In genomic region chr1:22053018-22053860, GRCh38 we compare ENCODE assay signal across 8 cellular contexts. TPM values are rescaled to one million over a fixed set of nuclear protein-coding genes. Genes with fewer than 3 reads are reported as not detected.
DNase-seq lines count a peak whose midpoint lies in the region; ATAC-seq and TF ChIP-seq lines count a peak whose summit lies in the region.

No MANE protein-coding gene starts in this region.

- TF ChIP-seq CTCF in gastroesophageal sphincter (IDR thresholded peaks at IDR 0.05) (no peak), type B pancreatic cell (conservative IDR thresholded peaks at IDR 0.05) (no peak)

- H2AFZ ChIP-seq in neuron (ENCODE audit: low read depth, low read length), result no peak overlapping the region

- 0 to 1% methylated on average over 3 to 15 of the region's 70 CpGs for WGBS in gastroesophageal sphincter (ENCODE audit: low coverage in 1 of 2), 2 donors

- H3K36me3 ChIP-seq in CD4-positive, alpha-beta memory T cell (ENCODE audit: insufficient read depth, low read length), result peaks cover 3% of the 10 kb centered on the region
- peaks cover 0 to 8% of the 10 kb centered on the region in 2 donors for H3K36me3 ChIP-seq in gastroesophageal sphincter
- H3K36me3 ChIP-seq in neuron (ENCODE audit: insufficient read depth, low read length), result peaks cover 20% of the 10 kb centered on the region

- no peak for TF ChIP-seq POLR2A in gastroesophageal sphincter (IDR thresholded peaks at IDR 0.05)

- TF ChIP-seq EP300 in gastroesophageal sphincter (IDR thresholded peaks at IDR 0.05), result no peak

- H3K9me3 Mint-ChIP-seq in CD4-positive, alpha-beta memory T cell, result peaks cover 0 to 2% (median 0%) of the 10 kb centered on the region in 8 donors
- no peaks in the 10 kb centered on the region for H3K9me3 Mint-ChIP-seq in activated naive CD4-positive, alpha-beta T cell treated with anti-CD3 and anti-CD28 coated beads for 36 hours
- no peaks in the 10 kb centered on the region for H3K9me3 Mint-ChIP-seq in type B pancreatic cell

- H3K27me3 Mint-ChIP-seq in CD4-positive, alpha-beta memory T cell, result no peaks in the 10 kb centered on the region
- no peaks in the 10 kb centered on the region for H3K27me3 Mint-ChIP-seq in activated naive CD4-positive, alpha-beta T cell treated with anti-CD3 and anti-CD28 coated beads for 36 hours (ENCODE audit: low read depth)
- H3K27me3 Mint-ChIP-seq in type B pancreatic cell, result no peaks in the 10 kb centered on the region

- peak overlapping the region; percentile 98 to 100 (median 100) for H3K27ac Mint-ChIP-seq in CD4-positive, alpha-beta memory T cell
- H3K27ac Mint-ChIP-seq in activated naive CD4-positive, alpha-beta T cell treated with anti-CD3 and anti-CD28 coated beads for 36 hours, result peak overlapping the region; percentile 98
- peak overlapping the region; percentile 100 for H3K27ac Mint-ChIP-seq in type B pancreatic cell

- peaks cover 38 to 77% (median 56%) of the 10 kb centered on the region in 4 donors for H3K4me1 Mint-ChIP-seq in CD4-positive, alpha-beta memory T cell
- peaks cover 64% of the 10 kb centered on the region for H3K4me1 Mint-ChIP-seq in activated naive CD4-positive, alpha-beta T cell treated with anti-CD3 and anti-CD28 coated beads for 36 hours (ENCODE audit: low read depth)
- peaks cover 33% of the 10 kb centered on the region for H3K4me1 Mint-ChIP-seq in type B pancreatic cell (ENCODE audit: unreplicated experiment)

- peaks cover 62% of the 10 kb centered on the region for H3K4me1 ChIP-seq in CD4-positive, alpha-beta memory T cell (ENCODE audit: insufficient read depth, low read length)
- peaks cover 3 to 49% (median 33%) of the 10 kb centered on the region in 3 donors for H3K4me1 ChIP-seq in gastroesophageal sphincter
- H3K4me1 ChIP-seq in neuron (ENCODE audit: insufficient read depth, low read length), result peaks cover 4% of the 10 kb centered on the region

- ATAC-seq in GM19467 (IDR thresholded peaks at IDR 0.05; ENCODE audit: unreplicated experiment) (peak; percentile 34), gastroesophageal sphincter (peak; percentile 75)

- DNase-seq in CD4-positive, alpha-beta memory T cell, result peak; percentile 69 to 82 (median 72)
- DNase-seq in HS-27A (ENCODE audit: low read depth), result peak; percentile 60
- DNase-seq in RPMI7951 (ENCODE audit: low read depth), result peak; percentile 73
- peak; percentile 55 for DNase-seq in activated naive CD4-positive, alpha-beta T cell treated with anti-CD3 and anti-CD28 coated beads for 36 hours
- peak; percentile 76 for DNase-seq in type B pancreatic cell (ENCODE audit: extremely low spot score, unreplicated experiment)

- H3K27ac ChIP-seq in CD4-positive, alpha-beta memory T cell (ENCODE audit: low read depth, low read length), result peak overlapping the region; percentile 98
- peak overlapping the region; percentile 98 to 100 (median 100) for H3K27ac ChIP-seq in gastroesophageal sphincter

- H3K36me3 Mint-ChIP-seq in CD4-positive, alpha-beta memory T cell, result peaks cover 28 to 47% of the 10 kb centered on the region in 2 donors
- H3K36me3 Mint-ChIP-seq in activated naive CD4-positive, alpha-beta T cell treated with anti-CD3 and anti-CD28 coated beads for 36 hours (ENCODE audit: low read depth), result peaks cover 31% of the 10 kb centered on the region
- peaks cover 16% of the 10 kb centered on the region for H3K36me3 Mint-ChIP-seq in type B pancreatic cell

- intact Hi-C loops in CD4-positive, alpha-beta memory T cell (cut with micrococcal nuclease), result loop anchor here (2.0 kb wide), 1 partner anchor 52 kb away; no protein-coding TSS in a partner anchor
- intact Hi-C loops in activated naive CD4-positive, alpha-beta T cell treated with anti-CD3 and anti-CD28 coated beads for 36 hours (cut with micrococcal nuclease), result loop anchor here (1.0 to 2.0 kb wide), 3 partner anchors 13 to 28 kb away; no protein-coding TSS in a partner anchor

- POLR2A ChIA-PET in CD4-positive, alpha-beta memory T cell (lab: Charles Lee; ENCODE audit: partially characterized antibody), result interaction anchor here (0.7 to 17.7 kb wide), 18 partner anchors 8 to 270 kb away, joined by 3 to 874 read pairs (median 11); partner anchors contain the start of gene USP48

- peak overlapping the region; percentile 82 to 93 for H3K4me3 ChIP-seq in CD4-positive, alpha-beta memory T cell (ENCODE audit: low read length in 2 of 2)
- H3K4me3 ChIP-seq in gastroesophageal sphincter (peak overlapping the region; percentile 86 to 100), neuron (ENCODE audit: low read length) (peak overlapping the region; percentile 78)

- peak overlapping the region; percentile 97 to 100 (median 99) for H3K4me3 Mint-ChIP-seq in CD4-positive, alpha-beta memory T cell
- peak overlapping the region; percentile 95 for H3K4me3 Mint-ChIP-seq in activated naive CD4-positive, alpha-beta T cell treated with anti-CD3 and anti-CD28 coated beads for 36 hours
- H3K4me3 Mint-ChIP-seq in type B pancreatic cell, result peak overlapping the region; percentile 100

- CTCF ChIA-PET in CD4-positive, alpha-beta memory T cell (lab: Charles Lee; ENCODE audit: partially characterized antibody), result interaction anchor here (2.4 to 7.3 kb wide), 4 partner anchors 13 to 52 kb away, joined by 5 to 79 read pairs (median 34); no protein-coding TSS in a partner anchor
- CTCF ChIA-PET in activated naive CD4-positive, alpha-beta T cell treated with anti-CD3 and anti-CD28 coated beads for 36 hours (lab: Charles Lee), result interaction anchor here (0.9 to 3.7 kb wide), 7 partner anchors 13 to 46 kb away, joined by 3 to 24 read pairs (median 4); no protein-coding TSS in a partner anchor

- no peaks in the 10 kb centered on the region for H3K27me3 ChIP-seq in CD4-positive, alpha-beta memory T cell (ENCODE audit: insufficient read depth, low read length)
- H3K27me3 ChIP-seq in gastroesophageal sphincter (no peaks in the 10 kb centered on the region), neuron (ENCODE audit: insufficient read depth, low read length) (no peaks in the 10 kb centered on the region)

- H3K9me3 ChIP-seq in CD4-positive, alpha-beta memory T cell (ENCODE audit: control insufficient read depth in 1 of 2, low read length in 2 of 2), result no peaks in the 10 kb centered on the region
- H3K9me3 ChIP-seq in gastroesophageal sphincter (no peaks in the 10 kb centered on the region), neuron (ENCODE audit: low read length) (no peaks in the 10 kb centered on the region)

RNA-seq across cellular contexts. Expression of gene CDC42, which starts 0.7 kb away (rescaled TPM):
- total RNA-seq in CD4-positive, alpha-beta memory T cell, result 100 to 1,000 TPM; 195 to 202 TPM
- 100 to 1,000 TPM; 159 to 320 TPM for polyA plus RNA-seq in CD4-positive, alpha-beta memory T cell
- 554 and 659 TPM in 2 replicates for total RNA-seq in RPMI7951 (2014; rRNA removed; shearing (Covaris generic))
- total RNA-seq in activated naive CD4-positive, alpha-beta T cell treated with anti-CD3 and anti-CD28 coated beads for 36 hours, result 100 to 1,000 TPM; 318 to 322 TPM
- 100 to 1,000 TPM; 190 to 309 (median 205) TPM for total RNA-seq in gastroesophageal sphincter
- 238 and 301 TPM in 2 replicates for total RNA-seq in type B pancreatic cell (ENCODE audit: low replicate concordance)

RNA-seq across cellular contexts. Expression of gene CELA3A, which starts 51.8 kb away (rescaled TPM):
- not detected for total RNA-seq in CD4-positive, alpha-beta memory T cell
- not detected for polyA plus RNA-seq in CD4-positive, alpha-beta memory T cell
- total RNA-seq in RPMI7951 (2014; rRNA removed; shearing (Covaris generic)), result not detected in 2 replicates
- total RNA-seq in activated naive CD4-positive, alpha-beta T cell treated with anti-CD3 and anti-CD28 coated beads for 36 hours, result not detected
- total RNA-seq in gastroesophageal sphincter, result not detected
- 0.40 TPM in 1 of 2 replicates, not detected in the other for total RNA-seq in type B pancreatic cell (ENCODE audit: low replicate concordance)

Comparison
In these comparisons a context has a peak if more than half of its experiments do, and no peak if none do; other contexts are left out.
1. Peak in every context shown above with its lines: DNase-seq, ATAC-seq, H3K4me3 ChIP-seq and H3K27ac ChIP-seq.